Comparison of ENCODE assay signal across 17 cellular contexts in the genomic region with DNA sequence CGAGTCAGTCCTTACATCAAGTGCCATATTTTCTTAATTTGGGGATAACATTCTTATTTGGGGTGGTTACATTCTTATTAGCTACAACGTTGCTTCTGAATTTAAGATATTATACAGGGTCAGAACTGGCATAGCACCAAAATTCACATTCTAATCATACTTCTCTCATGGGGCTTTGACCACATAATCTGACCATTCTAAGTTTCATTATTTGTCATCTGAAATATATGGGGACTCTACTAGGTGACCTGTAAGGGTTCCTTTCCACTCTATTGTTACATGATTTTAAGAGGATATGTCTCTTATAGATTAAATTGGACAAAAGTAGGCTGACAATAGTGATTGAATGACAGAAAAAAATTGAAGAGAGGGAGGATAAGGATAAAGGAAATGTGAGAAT.
"Had no signal": no experiment of that assay in that cellular context is flagged by ENCODE, and none has a peak within 500 bp of the region (broad histone marks: within the 10 kb centered on the region; RNA-seq: fewer than 3 reads in every experiment).

No MANE protein-coding gene starts in this region.

- H3K27me3 ChIP-seq: body of pancreas, foreskin keratinocyte, spleen, testis had no signal

- H3K27ac ChIP-seq: body of pancreas, foreskin keratinocyte, parathyroid adenoma, psoas muscle, spleen, testis had no signal

- H3K9me3 ChIP-seq: body of pancreas, psoas muscle, spleen, testis had no signal

- ATAC-seq: activated CD8-positive, alpha-beta T cell treated with anti-CD3 and anti-CD28 coated beads for 36 hours; activated naive CD8-positive, alpha-beta T cell treated with anti-CD3 and anti-CD28 coated beads, Interleukin-2, amount 50 U/mL, for 24 hours; foreskin keratinocyte; left ventricle myocardium superior; psoas muscle; right cardiac atrium had no signal

- H2AFZ ChIP-seq: parathyroid adenoma had no signal

- DNase-seq: activated CD4-positive, alpha-beta T cell treated with anti-CD3 and anti-CD28 coated beads, Interleukin-2, amount 10 ng/mL, durations not matched to agents 24 days and 14 days; activated CD4-positive, CD25-positive, alpha-beta regulatory T cell treated with anti-CD3 and anti-CD28 coated beads, Interleukin-2, amount 50 U/mL, for 72 hours; activated CD8-positive, alpha-beta T cell treated with anti-CD3 and anti-CD28 coated beads for 36 hours; activated naive CD8-positive, alpha-beta T cell treated with anti-CD3 and anti-CD28 coated beads, Interleukin-2, amount 50 U/mL, for 24 hours; activated T-cell treated with anti-CD3 and anti-CD28 coated beads, Interleukin-2, amount 50 U/mL, for 48 hours; foreskin keratinocyte; left ventricle myocardium superior; naive B cell; nucleus accumbens; psoas muscle; right cardiac atrium; spleen; stimulated activated naive CD4-positive, alpha-beta T cell; T-helper 2 cell; testis had no signal

- H3K9ac ChIP-seq: parathyroid adenoma had no signal

- H3K4me3 ChIP-seq: body of pancreas, psoas muscle, spleen, testis had no signal

- H3K36me3 ChIP-seq: spleen had no signal

- H3K4me1 ChIP-seq: body of pancreas, foreskin keratinocyte, parathyroid adenoma, psoas muscle, spleen, testis had no signal

- H3K79me2 ChIP-seq: parathyroid adenoma had no signal
